Comparison of ENCODE assay signal across 8 cellular contexts in genomic region chr6:28940294-28940858, GRCh38.
DNase-seq lines count a peak whose midpoint lies in the region; ATAC-seq lines count a peak whose summit lies in the region.

No MANE protein-coding gene starts in this region.

- DNase-seq in EH (ENCODE audit: low read depth): peak; percentile 60
- peak; percentile 56 for DNase-seq in HCEC 1CT
- DNase-seq in NCI-H1694 (lab: John Stamatoyannopoulos, UW): peak; percentile 38
- DNase-seq in activated CD4-positive, alpha-beta T cell treated with anti-CD3 and anti-CD28 coated beads for 48 hours: peak; percentile 68
- DNase-seq in ecto neural progenitor cell (ENCODE audit: low spot score): peak; percentile 71
- DNase-seq in medulla oblongata (ENCODE audit: extremely low spot score): peak; percentile 68
- peak; percentile 59 for DNase-seq in stimulated activated naive CD8-positive, alpha-beta T cell treated with anti-CD3 and anti-CD28 coated beads, Interleukin-15, Interleukin-2, amounts not matched to agents 100 U/mL and 50 U/mL, for 24 hours
- DNase-seq in GM19240 (ENCODE audit: insufficient read length, low spot score): no peak

- ATAC-seq in stimulated activated naive CD8-positive, alpha-beta T cell treated with anti-CD3 and anti-CD28 coated beads, Interleukin-15, Interleukin-2, amounts not matched to agents 100 U/mL and 50 U/mL, for 24 hours: peak; percentile 40
